8 cellular contexts compared by ENCODE assay signal in genomic region chr19:1653300-1653628, GRCh38. TPM values are rescaled to one million over a fixed set of nuclear protein-coding genes. Genes with fewer than 3 reads are reported as not detected.
DNase-seq lines count a peak whose midpoint lies in the region; ATAC-seq and TF ChIP-seq lines count a peak whose summit lies in the region.

No MANE protein-coding gene starts in this region.

- DNase-seq in A673 (ENCODE audit: low spot score) (no peak), coronary artery (ENCODE audit: low spot score) (no peak), NCI-H82 treated with DMSO at 0.1 percent for 48 hours (lab: John Stamatoyannopoulos, UW; ENCODE audit: unreplicated experiment) (no peak), NCI-H1105 (lab: John Stamatoyannopoulos, UW) (no peak)
- no peak for DNase-seq in Jurkat, Clone E6-1 (ENCODE audit: low read depth, low spot score)
- DNase-seq in activated CD4-positive, alpha-beta T cell treated with anti-CD3 and anti-CD28 coated beads, Interleukin-2, amount 50 U/mL, for 1 hour, result no peak

- BruUV-seq in A673 (replicated peaks; lab: Mats Ljungman, UMichigan), result TSS peak; percentile 94

- CTCF ChIA-PET in A673 (lab: Charles Lee), result no interaction called here

- TF ChIP-seq CTCF in A673 (conservative IDR thresholded peaks at IDR 0.05; ENCODE audit: low read depth, low read length) (no peak), coronary artery (IDR thresholded peaks at IDR 0.05) (no peak)

- POLR2A ChIA-PET in A673 (lab: Charles Lee; ENCODE audit: low non-redundant PET), result no interaction called here

- intact Hi-C loops in A673 (cut with micrococcal nuclease; ENCODE audit: unreplicated experiment), result loop anchor here (5.0 kb wide), 1 partner anchor 46 kb away; the partner anchor contains the start of gene UQCR11

- ATAC-seq in GM21529 (IDR thresholded peaks at IDR 0.05; ENCODE audit: unreplicated experiment), result no peak

- H3K9me3 ChIP-seq in A673 (ENCODE audit: low read depth, low read length, poor library complexity, severe bottlenecking), result no peaks in the 10 kb centered on the region
- H3K9me3 ChIP-seq in muscle layer of colon (ENCODE audit: low read length), result no peaks in the 10 kb centered on the region

- H3K27ac ChIP-seq in A673 (ENCODE audit: low read depth, low read length, poor library complexity, severe bottlenecking) (peak overlapping the region; percentile 100), coronary artery (peak overlapping the region; percentile 30 to 84), muscle layer of colon (ENCODE audit: low read depth, low read length) (no peak overlapping the region)

- H3K4me1 ChIP-seq in A673 (ENCODE audit: insufficient read depth, low read length, poor library complexity, severe bottlenecking) (peaks cover 15% of the 10 kb centered on the region), muscle layer of colon (ENCODE audit: insufficient read depth, low read length) (peaks cover 15% of the 10 kb centered on the region)

- H3K36me3 ChIP-seq in A673 (ENCODE audit: insufficient read depth, low read length, poor library complexity, severe bottlenecking), result peaks cover 21% of the 10 kb centered on the region
- H3K36me3 ChIP-seq in muscle layer of colon (ENCODE audit: insufficient read depth, low read length), result peaks cover 9% of the 10 kb centered on the region

- H3K9ac ChIP-seq in muscle layer of colon (ENCODE audit: low read length), result no peak overlapping the region

- H3K27me3 ChIP-seq in A673 (replicated peaks; ENCODE audit: insufficient read depth, low read depth, low read length, poor library complexity) (no peaks in the 10 kb centered on the region), muscle layer of colon (ENCODE audit: control insufficient read depth in 1 of 2, insufficient read depth in 2 of 2, low read length in 2 of 2) (peaks cover 0 to 13% of the 10 kb centered on the region in 2 donors)

- H3K4me3 ChIP-seq in A673 (ENCODE audit: low read depth, low read length, poor library complexity, severe bottlenecking) (peak overlapping the region; percentile 64), coronary artery (peak overlapping the region; percentile 90), muscle layer of colon (ENCODE audit: low read depth in 1 of 2, low read length in 2 of 2) (peak overlapping the region; percentile 58 to 63)
- peak overlapping the region; percentile 62 for H3K4me3 ChIP-seq in Jurkat, Clone E6-1 (ENCODE audit: low read length)

RNA-seq across cellular contexts. Expression of gene TCF3, which starts 0.8 kb away (rescaled TPM):
- 333 and 361 TPM in 2 replicates for total RNA-seq in A673 (2021)
- polyA plus RNA-seq in Jurkat, Clone E6-1 (2012; ENCODE audit: insufficient read depth, insufficient read length), result 247 TPM

RNA-seq across cellular contexts. Expression of gene UQCR11, which starts 48.0 kb away (rescaled TPM):
- 256 and 258 TPM in 2 replicates for total RNA-seq in A673 (2021)
- polyA plus RNA-seq in Jurkat, Clone E6-1 (2012; ENCODE audit: insufficient read depth, insufficient read length), result 287 TPM
